In genomic region chr1:234713440-234713839, GRCh38 we compare ENCODE assay signal across 23 cellular contexts.
"Had no signal": no experiment of that assay in that cellular context is flagged by ENCODE, and none has a peak within 500 bp of the region (broad histone marks: within the 10 kb centered on the region; RNA-seq: fewer than 3 reads in every experiment).

No MANE protein-coding gene starts in this region.

- H3K36me3 ChIP-seq: brain microvascular endothelial cell, neural progenitor cell, right atrium auricular region, transverse colon, uterus had no signal

- H3K79me2 ChIP-seq: parathyroid adenoma had no signal

- H3K27ac Mint-ChIP-seq: activated CD8-positive, alpha-beta T cell treated with anti-CD3 and anti-CD28 coated beads for 36 hours; activated naive CD8-positive, alpha-beta T cell; activated T-cell treated with anti-CD3 and anti-CD28 coated beads, Interleukin-2, amount 50 U/mL, for 72 hours; natural killer cell; neural progenitor cell; WTC11 had no signal

- H3K27ac ChIP-seq: brain microvascular endothelial cell, coronary artery, dorsolateral prefrontal cortex, neural progenitor cell, parathyroid adenoma, right atrium auricular region, uterus had no signal

- H3K4me3 Mint-ChIP-seq: activated CD8-positive, alpha-beta T cell treated with anti-CD3 and anti-CD28 coated beads for 36 hours; activated naive CD8-positive, alpha-beta T cell; activated T-cell treated with anti-CD3 and anti-CD28 coated beads, Interleukin-2, amount 50 U/mL, for 72 hours; natural killer cell; neural progenitor cell; WTC11 had no signal

- ATAC-seq: activated CD8-positive, alpha-beta T cell treated with anti-CD3 and anti-CD28 coated beads for 36 hours; activated T-cell treated with anti-CD3 and anti-CD28 coated beads, Interleukin-2, amount 50 U/mL, for 72 hours; left ventricle myocardium superior; natural killer cell; WTC11 had no signal

- H3K4me1 ChIP-seq: parathyroid adenoma had no signal

- H3K9ac ChIP-seq: neural progenitor cell, parathyroid adenoma had no signal

- H3K4me2 ChIP-seq: neural progenitor cell had no signal

- H2AFZ ChIP-seq: neural progenitor cell, parathyroid adenoma had no signal

- H3K27me3 ChIP-seq: brain microvascular endothelial cell, dorsolateral prefrontal cortex, neural progenitor cell, right atrium auricular region, transverse colon, uterus had no signal

- H3K27me3 Mint-ChIP-seq: activated CD8-positive, alpha-beta T cell treated with anti-CD3 and anti-CD28 coated beads for 36 hours; activated naive CD8-positive, alpha-beta T cell had no signal

- H3K9me3 ChIP-seq: right atrium auricular region, transverse colon, uterus had no signal

- H3K36me3 Mint-ChIP-seq: activated naive CD8-positive, alpha-beta T cell; natural killer cell; neural progenitor cell; WTC11 had no signal

- DNase-seq: activated CD4-positive, alpha-beta T cell treated with anti-CD3 and anti-CD28 coated beads, Interleukin-2, amount 50 U/mL, for 1 hour; activated CD8-positive, alpha-beta T cell treated with anti-CD3 and anti-CD28 coated beads for 36 hours; activated naive CD4-positive, alpha-beta T cell treated with Interleukin-2 at 50 U/mL for 16 hours; activated T-cell treated with anti-CD3 and anti-CD28 coated beads for 4 hours; activated T-cell treated with anti-CD3 and anti-CD28 coated beads, Interleukin-2, amount 50 U/mL, for 72 hours; brain microvascular endothelial cell; dorsolateral prefrontal cortex; effector memory CD4-positive, alpha-beta T cell; left ventricle myocardium superior; mammary epithelial cell; natural killer cell; occipital lobe; stimulated activated CD4-positive, alpha-beta T cell treated with anti-CD3 and anti-CD28 coated beads, Interleukin-2, amount 100 ng/mL, for 48 hours; stimulated activated naive CD4-positive, alpha-beta T cell treated with Interleukin-2 at 50 U/mL for 16 hours; T-helper 2 cell; transverse colon; uterus had no signal

- H3K4me3 ChIP-seq: coronary artery, dorsolateral prefrontal cortex, neural progenitor cell, right atrium auricular region, transverse colon, uterus had no signal
